In the genomic region with DNA sequence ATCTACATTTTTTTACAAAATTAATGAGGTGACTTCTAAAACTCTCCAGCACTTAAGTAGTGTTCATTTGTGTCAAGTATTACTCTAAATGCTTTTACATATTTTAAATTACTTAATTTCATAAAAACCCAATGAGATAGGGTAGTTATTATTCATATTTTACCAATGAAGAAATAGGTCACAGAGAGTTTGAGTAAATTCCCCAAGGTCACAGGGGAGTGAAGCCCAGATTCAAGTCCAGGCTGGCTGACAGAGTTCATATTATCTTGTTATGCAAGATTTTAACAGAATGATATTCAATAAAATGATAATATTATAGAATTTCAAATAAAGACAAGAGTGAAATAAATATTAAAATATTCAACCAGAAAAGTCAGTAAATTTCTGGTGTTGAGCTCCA, we compare ENCODE assay signal across 15 cellular contexts.
DNase-seq lines count a peak whose midpoint lies in the region; ATAC-seq and TF ChIP-seq lines count a peak whose summit lies in the region.
"Had no signal": no experiment of that assay in that cellular context is flagged by ENCODE, and none has a peak within 500 bp of the region (broad histone marks: within the 10 kb centered on the region; RNA-seq: fewer than 3 reads in every experiment).

No MANE protein-coding gene starts in this region.

- ATAC-seq in Right ventricle myocardium superior (ENCODE audit: poor library complexity) = peak; percentile 43
- ATAC-seq in stimulated activated naive B cell treated with anti-CD40 and anti-IgM and Interleukin-4, amounts not matched to agents 10 μg/mL and 1 μg/mL and 100 μg/mL, for 72 hours (replicated peaks) = no peak
- ATAC-seq: CD8-positive, alpha-beta T cell had no signal

- no peaks in the 10 kb centered on the region for H3K4me1 Mint-ChIP-seq in stimulated activated naive B cell treated with anti-CD40 and anti-IgM and Interleukin-4, amounts not matched to agents 10 μg/mL and 1 μg/mL and 100 μg/mL, for 72 hours
- H3K4me1 Mint-ChIP-seq: B cell had no signal

- no peaks in the 10 kb centered on the region for H3K27me3 Mint-ChIP-seq in stimulated activated naive B cell treated with anti-CD40 and anti-IgM and Interleukin-4, amounts not matched to agents 10 μg/mL and 1 μg/mL and 100 μg/mL, for 72 hours
- H3K27me3 Mint-ChIP-seq: B cell had no signal

- no peak overlapping the region for H3K4me3 ChIP-seq in epithelial cell of esophagus (ENCODE audit: low read length)
- H3K4me3 ChIP-seq: BLaER1 treated with 17β-estradiol and CSF1 and Interleukin-3, amounts not matched to agents 10 nM and 100 nM; GM23248; HAP-1 had no signal

- DNase-seq in Right ventricle myocardium superior (no peak), cardiac septum (ENCODE audit: low spot score) (no peak), amniotic epithelial cell (ENCODE audit: low read depth) (peak; percentile 17), epithelial cell of esophagus (ENCODE audit: low read depth) (peak; percentile 9), NCI-H187 treated with DMSO at 0.1 percent for 48 hours (lab: John Stamatoyannopoulos, UW) (no peak)
- no peak for DNase-seq in stimulated activated naive B cell treated with anti-CD40 and anti-IgM and Interleukin-4, amounts not matched to agents 10 μg/mL and 1 μg/mL and 100 μg/mL, for 72 hours
- no peak for DNase-seq in activated CD8-positive, alpha-beta memory T cell treated with anti-CD3 and anti-CD28 coated beads, Interleukin-2, amount 50 U/mL, for 4 hours
- DNase-seq: Calu3; CD8-positive, alpha-beta T cell; DMS79 treated with DMSO at 0.1 percent for 48 hours; GF-D8; GM23248 had no signal

- no peak overlapping the region for H3K4me3 Mint-ChIP-seq in stimulated activated naive B cell treated with anti-CD40 and anti-IgM and Interleukin-4, amounts not matched to agents 10 μg/mL and 1 μg/mL and 100 μg/mL, for 72 hours
- H3K4me3 Mint-ChIP-seq: B cell; CD8-positive, alpha-beta T cell had no signal

- H3K27ac Mint-ChIP-seq in stimulated activated naive B cell treated with anti-CD40 and anti-IgM and Interleukin-4, amounts not matched to agents 10 μg/mL and 1 μg/mL and 100 μg/mL, for 72 hours = no peak overlapping the region
- H3K27ac Mint-ChIP-seq: B cell; CD8-positive, alpha-beta T cell had no signal

- H3K9me3 Mint-ChIP-seq in stimulated activated naive B cell treated with anti-CD40 and anti-IgM and Interleukin-4, amounts not matched to agents 10 μg/mL and 1 μg/mL and 100 μg/mL, for 72 hours = peaks cover 0 to 4% of the 10 kb centered on the region in 2 donors

- no peaks in the 10 kb centered on the region for H3K36me3 Mint-ChIP-seq in stimulated activated naive B cell treated with anti-CD40 and anti-IgM and Interleukin-4, amounts not matched to agents 10 μg/mL and 1 μg/mL and 100 μg/mL, for 72 hours
- H3K36me3 Mint-ChIP-seq: CD8-positive, alpha-beta T cell had no signal

- TF ChIP-seq CTCF in epithelial cell of esophagus (IDR thresholded peaks at IDR 0.05; ENCODE audit: insufficient read depth, low read depth, low read length, missing control alignments) = no peak

- intact Hi-C loops in Right ventricle myocardium superior (cut with DNase I) (no loop called here), cardiac septum (cut with DNase I) (no loop called here)

Comparison
In these comparisons a context has a peak if more than half of its experiments do, and no peak if none do; other contexts are left out.
1. DNase-seq: peak in amniotic epithelial cell (single experiment) and epithelial cell of esophagus (single experiment); none in Right ventricle myocardium superior (single experiment), cardiac septum (single experiment), NCI-H187 treated with DMSO at 0.1 percent for 48 hours (single experiment), stimulated activated naive B cell treated with anti-CD40 and anti-IgM and Interleukin-4, amounts not matched to agents 10 μg/mL and 1 μg/mL and 100 μg/mL, for 72 hours (single experiment) and activated CD8-positive, alpha-beta memory T cell treated with anti-CD3 and anti-CD28 coated beads, Interleukin-2, amount 50 U/mL, for 4 hours (single experiment).